Comparison of ENCODE assay signal across 20 cellular contexts in the genomic region with DNA sequence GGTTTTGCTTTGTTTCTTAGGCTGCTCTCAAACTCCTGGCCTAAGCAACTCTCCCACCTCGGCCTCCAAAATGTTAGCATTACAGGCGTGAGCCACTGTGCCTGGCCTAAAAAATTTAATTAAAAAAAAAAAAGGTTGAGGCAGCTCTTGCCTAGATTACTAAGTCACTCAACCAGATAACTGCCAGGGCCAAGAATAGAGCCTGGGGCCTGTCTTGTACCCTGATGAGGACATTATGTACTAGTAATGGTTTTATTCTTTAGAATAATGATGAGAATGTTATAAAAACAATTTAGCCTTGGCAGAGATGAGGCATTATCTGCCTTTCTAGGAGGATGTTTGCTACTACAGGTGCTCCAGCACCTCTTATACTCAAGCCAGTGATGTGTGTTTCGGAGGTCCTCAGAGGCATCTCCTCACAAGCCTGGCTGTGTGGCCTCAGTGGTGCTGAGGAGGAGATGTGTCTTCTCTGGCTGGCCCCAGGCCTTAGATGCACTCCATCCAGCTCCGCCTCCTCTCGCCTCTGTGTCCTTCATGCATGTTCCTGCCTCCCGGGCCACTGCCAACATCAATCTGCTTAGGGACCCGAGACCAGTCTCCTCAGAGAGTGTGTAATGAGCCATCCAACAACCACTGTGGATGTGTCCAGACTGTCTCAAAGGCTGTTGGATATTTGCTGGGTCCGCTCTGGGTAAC.
DNase-seq lines count a peak whose midpoint lies in the region; ATAC-seq and TF ChIP-seq lines count a peak whose summit lies in the region.
"Had no signal": no experiment of that assay in that cellular context is flagged by ENCODE, and none has a peak within 500 bp of the region (broad histone marks: within the 10 kb centered on the region; RNA-seq: fewer than 3 reads in every experiment).

No MANE protein-coding gene starts in this region.

- POLR2A ChIA-PET in activated CD4-positive, alpha-beta T cell treated with anti-CD3 and anti-CD28 coated beads for 36 hours (lab: Charles Lee), result no interaction called here

- H3K27ac Mint-ChIP-seq in activated CD4-positive, alpha-beta T cell treated with anti-CD3 and anti-CD28 coated beads for 36 hours, result peak overlapping the region; percentile 96
- H3K27ac Mint-ChIP-seq in activated naive CD8-positive, alpha-beta T cell treated with anti-CD3 and anti-CD28 coated beads, Interleukin-2, amount 50 U/mL, for 24 hours, result peak overlapping the region; percentile 57
- peak overlapping the region; percentile 94 to 97 for H3K27ac Mint-ChIP-seq in natural killer cell

- ATAC-seq in activated CD4-positive, alpha-beta T cell treated with anti-CD3 and anti-CD28 coated beads for 36 hours, result no peak
- ATAC-seq in activated naive CD8-positive, alpha-beta T cell treated with anti-CD3 and anti-CD28 coated beads, Interleukin-2, amount 50 U/mL, for 24 hours, result no peak
- ATAC-seq in natural killer cell, result no peak
- no peak for ATAC-seq in HG02840 (IDR thresholded peaks at IDR 0.05; ENCODE audit: low FRiP score, unreplicated experiment)
- ATAC-seq: esophagus mucosa, gastrocnemius medialis, K562, PC-3 had no signal

- DNase-seq in activated CD4-positive, alpha-beta T cell treated with anti-CD3 and anti-CD28 coated beads for 36 hours, result no peak
- DNase-seq in activated CD4-positive, alpha-beta T cell treated with anti-CD3 and anti-CD28 coated beads for 1 hour, result no peak
- DNase-seq in activated naive CD8-positive, alpha-beta T cell treated with anti-CD3 and anti-CD28 coated beads, Interleukin-2, amount 50 U/mL, for 24 hours, result no peak
- DNase-seq in natural killer cell, result no peak
- DNase-seq in NK-92 treated with Interleukin-12 subunit alpha and Interleukin-12 subunit beta, amount 100 ng/mL, for 24 hours (lab: John Stamatoyannopoulos, UW), result no peak
- DNase-seq in NCI-H1417 treated with DMSO at 0.1 percent for 48 hours (lab: John Stamatoyannopoulos, UW), result no peak
- DNase-seq: anterior cingulate cortex; C1 segment of cervical spinal cord; central memory CD4-positive, alpha-beta T cell; gastrocnemius medialis; GDM1; hypothalamus; NCI-H187; PC-3; SIG-M5; uterus had no signal

- H3K9me3 Mint-ChIP-seq in activated CD4-positive, alpha-beta T cell treated with anti-CD3 and anti-CD28 coated beads for 36 hours (ENCODE audit: low read depth), result no peaks in the 10 kb centered on the region
- H3K9me3 Mint-ChIP-seq in activated naive CD8-positive, alpha-beta T cell treated with anti-CD3 and anti-CD28 coated beads, Interleukin-2, amount 50 U/mL, for 24 hours, result no peaks in the 10 kb centered on the region
- H3K9me3 Mint-ChIP-seq in natural killer cell, result peaks cover 0 to 2% of the 10 kb centered on the region in 2 donors

- H3K4me3 Mint-ChIP-seq in activated CD4-positive, alpha-beta T cell treated with anti-CD3 and anti-CD28 coated beads for 36 hours, result no peak overlapping the region
- H3K4me3 Mint-ChIP-seq in activated naive CD8-positive, alpha-beta T cell treated with anti-CD3 and anti-CD28 coated beads, Interleukin-2, amount 50 U/mL, for 24 hours, result no peak overlapping the region
- no peak overlapping the region for H3K4me3 Mint-ChIP-seq in natural killer cell

- no peaks in the 10 kb centered on the region for H3K9me3 ChIP-seq in KOPT-K1 (ENCODE audit: insufficient read depth, low read length, poor library complexity, severe bottlenecking)
- H3K9me3 ChIP-seq: gastrocnemius medialis, uterus had no signal

- H3K27ac ChIP-seq in KOPT-K1 (ENCODE audit: low read depth, low read length, poor library complexity, severe bottlenecking), result peak overlapping the region; percentile 84
- H3K27ac ChIP-seq: gastrocnemius medialis, uterus had no signal

- peaks cover 4% of the 10 kb centered on the region; the same call in 1 of the 2 replicates for H3K36me3 ChIP-seq in KOPT-K1 (ENCODE audit: insufficient read depth, low read length)
- H3K36me3 ChIP-seq: gastrocnemius medialis, uterus had no signal

- intact Hi-C loops in activated CD4-positive, alpha-beta T cell treated with anti-CD3 and anti-CD28 coated beads for 36 hours (cut with DNase I, micrococcal nuclease), result no loop called here
- intact Hi-C loops in natural killer cell (cut with micrococcal nuclease), result no loop called here

- H3K36me3 Mint-ChIP-seq in activated CD4-positive, alpha-beta T cell treated with anti-CD3 and anti-CD28 coated beads for 36 hours (ENCODE audit: low read depth), result peaks cover 7% of the 10 kb centered on the region
- H3K36me3 Mint-ChIP-seq in activated naive CD8-positive, alpha-beta T cell treated with anti-CD3 and anti-CD28 coated beads, Interleukin-2, amount 50 U/mL, for 24 hours (ENCODE audit: low read depth), result no peaks in the 10 kb centered on the region
- no peaks in the 10 kb centered on the region for H3K36me3 Mint-ChIP-seq in natural killer cell

- no peaks in the 10 kb centered on the region for H3K27me3 Mint-ChIP-seq in activated CD4-positive, alpha-beta T cell treated with anti-CD3 and anti-CD28 coated beads for 36 hours
- H3K27me3 Mint-ChIP-seq in activated naive CD8-positive, alpha-beta T cell treated with anti-CD3 and anti-CD28 coated beads, Interleukin-2, amount 50 U/mL, for 24 hours, result no peaks in the 10 kb centered on the region
- H3K27me3 Mint-ChIP-seq in natural killer cell (ENCODE audit: low read depth in 2 of 2), result no peaks in the 10 kb centered on the region

- CTCF ChIA-PET in activated CD4-positive, alpha-beta T cell treated with anti-CD3 and anti-CD28 coated beads for 36 hours (lab: Charles Lee), result no interaction called here

- H3K4me1 Mint-ChIP-seq in activated CD4-positive, alpha-beta T cell treated with anti-CD3 and anti-CD28 coated beads for 36 hours, result peaks cover 89% of the 10 kb centered on the region
- H3K4me1 Mint-ChIP-seq in activated naive CD8-positive, alpha-beta T cell treated with anti-CD3 and anti-CD28 coated beads, Interleukin-2, amount 50 U/mL, for 24 hours, result peaks cover 77% of the 10 kb centered on the region
- H3K4me1 Mint-ChIP-seq in natural killer cell, result peaks cover 78 to 85% of the 10 kb centered on the region in 2 donors

- TF ChIP-seq CTCF in natural killer cell (IDR thresholded peaks at IDR 0.05), result no peak
